In the genomic region with DNA sequence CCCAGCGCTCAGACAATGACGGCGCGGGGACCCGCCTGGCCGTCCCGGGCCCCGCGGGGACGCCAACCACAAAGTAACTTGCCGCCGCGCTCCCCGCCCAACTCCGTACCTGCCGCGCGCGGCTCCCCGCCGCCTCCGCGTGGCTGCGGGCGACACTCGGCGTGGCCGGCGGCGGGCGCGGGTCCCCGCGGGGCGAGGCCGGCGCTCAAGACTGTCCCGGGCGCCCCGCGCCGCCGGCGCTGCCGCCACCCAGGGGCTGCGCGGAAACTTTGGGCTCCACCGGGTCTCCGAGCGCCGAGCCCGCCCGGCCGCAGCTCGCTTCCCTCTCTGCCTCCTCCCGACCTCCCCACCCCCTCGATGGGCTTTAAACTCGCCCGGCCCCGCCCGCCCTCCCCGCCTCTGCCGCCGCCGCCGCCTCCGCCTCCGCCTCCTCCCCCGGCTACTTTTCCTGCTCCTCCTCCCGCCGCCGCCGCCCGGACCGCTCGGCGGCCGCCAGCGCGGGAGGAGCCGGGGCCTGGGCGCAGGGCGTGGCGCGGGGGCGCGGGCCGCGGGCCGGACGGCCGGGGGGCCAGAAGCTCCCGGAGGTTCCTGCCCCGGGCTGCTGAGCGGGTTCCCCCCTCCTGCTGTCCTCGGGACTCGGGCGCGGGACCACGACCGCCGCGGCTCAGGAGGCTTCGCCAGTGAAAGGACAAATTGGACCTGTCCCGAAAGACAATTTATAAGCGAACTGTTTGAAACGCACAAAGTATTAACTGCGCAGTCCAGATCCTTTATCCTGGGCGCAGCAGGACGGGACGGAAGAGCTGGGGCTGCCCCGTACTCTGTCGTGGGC, we compare ENCODE assay signal across 9 cellular contexts. TPM values are rescaled to one million over a fixed set of nuclear protein-coding genes. Genes with fewer than 3 reads are reported as not detected.
DNase-seq lines count a peak whose midpoint lies in the region; ATAC-seq, FAIRE-seq and TF ChIP-seq lines count a peak whose summit lies in the region.
"Had no signal": no experiment of that assay in that cellular context is flagged by ENCODE, and none has a peak within 500 bp of the region (broad histone marks: within the 10 kb centered on the region; RNA-seq: fewer than 3 reads in every experiment).

No MANE protein-coding gene starts in this region.

- peaks cover 0 to 8% of the 10 kb centered on the region in 2 donors for H3K4me1 ChIP-seq in breast epithelium
- H3K4me1 ChIP-seq in small intestine (ENCODE audit: control insufficient read depth in 2 of 2, insufficient read depth in 1 of 2, low read depth in 1 of 2, low read length in 1 of 2): peaks cover 1 to 3% of the 10 kb centered on the region in 2 donors

- peak overlapping the region; percentile 76 to 93 for H3K27ac ChIP-seq in breast epithelium
- H3K27ac ChIP-seq in small intestine (ENCODE audit: low read depth in 1 of 2, low read length in 1 of 2): peak overlapping the region; percentile 57 to 61

- CTCF ChIA-PET in AG04449 (lab: Yijun Ruan, JAX): interaction anchor here (1.0 to 1.2 kb wide), 2 partner anchors 24 to 76 kb away, joined by 3 read pairs; no protein-coding TSS in a partner anchor

- H3K9me3 ChIP-seq in breast epithelium (peaks cover 0 to 5% of the 10 kb centered on the region in 2 donors), small intestine (ENCODE audit: control insufficient read depth, low read depth) (no peaks in the 10 kb centered on the region)

- no peak for TF ChIP-seq POLR2A in breast epithelium (IDR thresholded peaks at IDR 0.05)

- POLR2A ChIA-PET in AG04449 (lab: Yijun Ruan, JAX): no interaction called here

- no peak for TF ChIP-seq CTCF in AG04449 (IDR thresholded peaks at IDR 0.05; ENCODE audit: insufficient read depth, low read length, missing control alignments)
- TF ChIP-seq CTCF in HFF-Myc (IDR thresholded peaks at IDR 0.05; ENCODE audit: low read depth, low read length, missing control alignments): no peak
- TF ChIP-seq CTCF in breast epithelium (IDR thresholded peaks at IDR 0.05): no peak

- no peaks in the 10 kb centered on the region for H3K36me3 ChIP-seq in breast epithelium
- H3K36me3 ChIP-seq in small intestine (ENCODE audit: control insufficient read depth in 2 of 2, insufficient read depth in 2 of 2, low read length in 2 of 2): no peaks in the 10 kb centered on the region

- intact Hi-C loops in breast epithelium (cut with DNase I; ENCODE audit: low total_unique reads): no loop called here

- DNase-seq in AG04449 (ENCODE audit: low read depth, low spot score) (no peak), HFF-Myc (ENCODE audit: extremely low read depth, low read depth) (no peak), SW480 (ENCODE audit: low spot score) (peak; percentile 70), breast epithelium (ENCODE audit: low spot score in 2 of 2) (peak in 1 of 2 donors; percentile 71), iPS-NIHi11 (ENCODE audit: low spot score) (peak; percentile 86), small intestine (peak; percentile 72), globus pallidus (ENCODE audit: low spot score) (no peak)

- H3K4me3 ChIP-seq in AG04449 (ENCODE audit: low read depth, low read length) (peak overlapping the region; percentile 78), HFF-Myc (replicated peaks; ENCODE audit: low read depth, low read length) (peak overlapping the region; percentile 78), breast epithelium (peak overlapping the region; percentile 65 to 90 (median 66)), small intestine (ENCODE audit: low read depth in 1 of 2, low read length in 2 of 2) (peak overlapping the region; percentile 58 to 94)
- H3K4me3 ChIP-seq: GM12878 had no signal

- WGBS in small intestine, 3 donors: 1 to 3% (median 1%) methylated on average over 52 to 113 of the region's 113 CpGs

- ATAC-seq in GM18519 (IDR thresholded peaks at IDR 0.05; ENCODE audit: low FRiP score, unreplicated experiment): no peak
- ATAC-seq: GM12878 had no signal

- H3K27me3 ChIP-seq in breast epithelium (no peaks in the 10 kb centered on the region), small intestine (ENCODE audit: control insufficient read depth in 2 of 2, insufficient read depth in 2 of 2, low read length in 2 of 2) (no peaks in the 10 kb centered on the region)

- no peak for FAIRE-seq in small intestine (lab: Jason Lieb, UNC)
- FAIRE-seq: GM12878 had no signal

RNA-seq across cellular contexts. Expression of a gene that starts 10.6 kb away (rescaled TPM):
- total RNA-seq in breast epithelium: 10 to 100 TPM; 56.8 to 71.1 (median 61.2) TPM
- 10 to 100 TPM; 20.8 to 33.8 (median 23.4) TPM for polyA plus RNA-seq in small intestine

Comparison
In these comparisons a context has a peak if more than half of its experiments do, and no peak if none do; other contexts are left out.
1. DNase-seq: peak in SW480 (single experiment), iPS-NIHi11 (single experiment) and small intestine (single experiment); none in AG04449 (single experiment), HFF-Myc (single experiment) and globus pallidus (single experiment).
2. Peak in every context shown above with its lines, with median percentiles within 50 percentile points of each other: H3K4me3 ChIP-seq.